In genomic region chr2:221016551-221016950, GRCh38 we compare ENCODE assay signal across 30 cellular contexts.
"Had no signal": no experiment of that assay in that cellular context is flagged by ENCODE, and none has a peak within 500 bp of the region (broad histone marks: within the 10 kb centered on the region; RNA-seq: fewer than 3 reads in every experiment).

No MANE protein-coding gene starts in this region.

- H3K4me2 ChIP-seq: hepatocyte had no signal

- H3K27ac ChIP-seq: colonic mucosa, coronary artery, dorsolateral prefrontal cortex, epithelial cell of prostate, esophagus muscularis mucosa, esophagus squamous epithelium, foreskin keratinocyte, gastrocnemius medialis, gastroesophageal sphincter, heart left ventricle, heart right ventricle, hepatocyte had no signal

- H3K79me2 ChIP-seq: hepatocyte had no signal

- H3K4me3 ChIP-seq: colonic mucosa, coronary artery, dorsolateral prefrontal cortex, esophagus muscularis mucosa, esophagus squamous epithelium, gastrocnemius medialis, gastroesophageal sphincter, heart left ventricle, heart right ventricle, hepatocyte had no signal

- H3K27me3 Mint-ChIP-seq: dendritic cell treated with granulocyte-macrophage colony-stimulating factor and Interleukin-4, amounts not matched to agents 40 ng/mL and 50 ng/mL, for 4 days had no signal

- H3K27ac Mint-ChIP-seq: dendritic cell treated with granulocyte-macrophage colony-stimulating factor and Interleukin-4, amounts not matched to agents 40 ng/mL and 50 ng/mL, for 4 days; effector memory CD8-positive, alpha-beta T cell; endodermal cell had no signal

- H3K27me3 ChIP-seq: colonic mucosa, esophagus muscularis mucosa, esophagus squamous epithelium, foreskin keratinocyte, gastrocnemius medialis, gastroesophageal sphincter, heart left ventricle, heart right ventricle, hepatocyte had no signal

- FAIRE-seq: colon, endometrium, endothelial cell of umbilical vein, frontal cortex had no signal

- ATAC-seq: effector memory CD8-positive, alpha-beta T cell; esophagus mucosa; foreskin keratinocyte; gastrocnemius medialis; gastroesophageal sphincter; heart left ventricle; heart right ventricle had no signal

- H3K4me3 Mint-ChIP-seq: dendritic cell treated with granulocyte-macrophage colony-stimulating factor and Interleukin-4, amounts not matched to agents 40 ng/mL and 50 ng/mL, for 4 days; effector memory CD8-positive, alpha-beta T cell; endodermal cell had no signal

- DNase-seq: colonic mucosa; cortex of kidney; dermis blood vessel endothelial cell; dorsolateral prefrontal cortex; effector CD4-positive, alpha-beta T cell; effector CD8-positive, alpha-beta T cell; effector memory CD4-positive, alpha-beta T cell; effector memory CD8-positive, alpha-beta T cell; endodermal cell; erythroblast; esophagus squamous epithelium; foreskin fibroblast; foreskin keratinocyte; foreskin melanocyte; gastrocnemius medialis; glutamatergic neuron; head of caudate nucleus; heart left ventricle; heart right ventricle had no signal

- H3K9me3 Mint-ChIP-seq: dendritic cell treated with granulocyte-macrophage colony-stimulating factor and Interleukin-4, amounts not matched to agents 40 ng/mL and 50 ng/mL, for 4 days; effector memory CD8-positive, alpha-beta T cell; endodermal cell had no signal

- H3K9me3 ChIP-seq: colonic mucosa, esophagus muscularis mucosa, esophagus squamous epithelium, gastrocnemius medialis, gastroesophageal sphincter, heart left ventricle, heart right ventricle had no signal

- H3K4me1 ChIP-seq: colonic mucosa, esophagus muscularis mucosa, esophagus squamous epithelium, foreskin keratinocyte, gastrocnemius medialis, gastroesophageal sphincter, heart left ventricle, heart right ventricle had no signal

- H3K36me3 ChIP-seq: colonic mucosa, esophagus muscularis mucosa, esophagus squamous epithelium, gastrocnemius medialis, gastroesophageal sphincter, heart left ventricle, heart right ventricle had no signal

- H2AFZ ChIP-seq: hepatocyte had no signal
